11 cellular contexts compared by ENCODE assay signal in genomic region chr12:86137936-86138335, GRCh38.
DNase-seq lines count a peak whose midpoint lies in the region; ATAC-seq, FAIRE-seq and TF ChIP-seq lines count a peak whose summit lies in the region.
"Had no signal": no experiment of that assay in that cellular context is flagged by ENCODE, and none has a peak within 500 bp of the region (broad histone marks: within the 10 kb centered on the region; RNA-seq: fewer than 3 reads in every experiment).

No MANE protein-coding gene starts in this region.

- H2BK120ac ChIP-seq in IMR-90 (ENCODE audit: low read depth, low read length) = no peak overlapping the region

- H3K27ac Mint-ChIP-seq in immature natural killer cell = no peak overlapping the region

- H3K27me3 ChIP-seq in ACC112 (ENCODE audit: insufficient read depth, low read length) = no peaks in the 10 kb centered on the region
- H3K27me3 ChIP-seq in IMR-90 (ENCODE audit: control insufficient read depth, insufficient read depth, low read length) = no peaks in the 10 kb centered on the region
- H3K27me3 ChIP-seq in mammary epithelial cell (ENCODE audit: insufficient read depth, low read length) = no peaks in the 10 kb centered on the region
- no peaks in the 10 kb centered on the region for H3K27me3 ChIP-seq in kidney epithelial cell (ENCODE audit: control insufficient read depth, insufficient read depth, low read length)

- no peak overlapping the region for H2BK5ac ChIP-seq in IMR-90 (ENCODE audit: low read depth, low read length, poor library complexity, severe bottlenecking)

- H3K4me3 Mint-ChIP-seq in immature natural killer cell = no peak overlapping the region

- no peak for TF ChIP-seq POLR2A in IMR-90 (IDR thresholded peaks at IDR 0.05; ENCODE audit: low read depth, low read length)
- TF ChIP-seq POLR2A in GM12892 (IDR thresholded peaks at IDR 0.05; ENCODE audit: low read depth, low read length) = no peak

- TF ChIP-seq CTCF in IMR-90 (conservative IDR thresholded peaks at IDR 0.05; ENCODE audit: low read depth, low read length) (no peak), mammary epithelial cell (conservative IDR thresholded peaks at IDR 0.05 in 1 of 2, IDR thresholded peaks at IDR 0.05 in 1 of 2; ENCODE audit: extremely low read depth in 1 of 2, insufficient read depth in 1 of 2, low read depth in 1 of 2, low read length in 2 of 2) (no peak), kidney epithelial cell (IDR thresholded peaks at IDR 0.05; ENCODE audit: insufficient read depth, low read length, poor library complexity, severe bottlenecking) (no peak)

- intact Hi-C loops in IMR-90 (cut with micrococcal nuclease) (no loop called here), mammary epithelial cell (cut with micrococcal nuclease) (no loop called here)

- H2AFZ ChIP-seq in ACC112 (ENCODE audit: low read length, unreplicated experiment) = no peak overlapping the region
- no peak overlapping the region for H2AFZ ChIP-seq in IMR-90 (replicated peaks; ENCODE audit: low read length, poor library complexity)
- H2AFZ ChIP-seq in mammary epithelial cell (ENCODE audit: low read depth, low read length) = peak overlapping the region; percentile 28

- peak overlapping the region in 1 of 2 experiments; percentile 26; a peak in 1 of 4 replicates for H4K8ac ChIP-seq in IMR-90 (ENCODE audit: low read depth in 2 of 2, low read length in 2 of 2)

- no peak overlapping the region for H3K23ac ChIP-seq in IMR-90 (ENCODE audit: low read depth, low read length)

- H3K4me2 ChIP-seq in IMR-90 (ENCODE audit: low read depth, low read length) (peak overlapping the region; percentile 27; the same call in 1 of the 2 replicates), mammary epithelial cell (ENCODE audit: insufficient read depth, low read depth, low read length) (peak overlapping the region; percentile 29)

- H3K18ac ChIP-seq in IMR-90 (ENCODE audit: low read depth, low read length) = no peak overlapping the region

- FAIRE-seq in GM12892 (lab: Jason Lieb, UNC) = no peak

- CTCF ChIA-PET in IMR-90 (lab: Yijun Ruan, JAX) = interaction anchor here (0.6 kb wide), 1 partner anchor 115 kb away, joined by 3 read pairs; no protein-coding TSS in a partner anchor
- CTCF ChIA-PET in mammary epithelial cell (lab: Charles Lee; ENCODE audit: low non-redundant PET) = no interaction called here

- in situ Hi-C loops in IMR-90 (cut with MboI; ENCODE audit: low sequenced_read_pairs) = no loop called here
- in situ Hi-C loops in mammary epithelial cell (cut with MboI; ENCODE audit: low sequenced_read_pairs in 2 of 2) = no loop called here

- no peaks in the 10 kb centered on the region for H3K36me3 Mint-ChIP-seq in immature natural killer cell

- no peak overlapping the region for H2AK9ac ChIP-seq in IMR-90 (replicated peaks; ENCODE audit: low read depth, low read length, poor library complexity)

- no peak for TF ChIP-seq RAD21 in IMR-90 (IDR thresholded peaks at IDR 0.05; ENCODE audit: low read length)

- H3K4me3 ChIP-seq in ACC112 (ENCODE audit: low read depth, low read length) (no peak overlapping the region), IMR-90 (ENCODE audit: insufficient read depth, low read depth, low read length) (no peak overlapping the region), mammary epithelial cell (replicated peaks in 1 of 3; ENCODE audit: insufficient read depth in 1 of 3, low read depth in 2 of 3, low read length in 3 of 3) (no peak overlapping the region), kidney epithelial cell (ENCODE audit: low read depth, low read length) (no peak overlapping the region)

- no peak overlapping the region for H3K14ac ChIP-seq in IMR-90 (replicated peaks; ENCODE audit: low read depth, low read length)

- H3K56ac ChIP-seq in IMR-90 (ENCODE audit: extremely low read depth, insufficient read depth, low read length) = no peak overlapping the region

- no peak overlapping the region for H2BK20ac ChIP-seq in IMR-90 (ENCODE audit: low read depth, low read length)

- no peak overlapping the region for H3K4ac ChIP-seq in IMR-90 (ENCODE audit: low read depth, low read length)

- 0 out of 2 replicates have a peak, but pooled peaks cover 3% of the 10 kb centered on the region for H3K9me1 ChIP-seq in IMR-90 (ENCODE audit: insufficient read depth, low read length)

- no peak overlapping the region for H4K5ac ChIP-seq in IMR-90 (ENCODE audit: low read depth, low read length)

- H3K9ac ChIP-seq in IMR-90 (ENCODE audit: low read depth, low read length) = no peak overlapping the region
- no peak overlapping the region for H3K9ac ChIP-seq in mammary epithelial cell (ENCODE audit: insufficient read depth, low read length)

- no peaks in the 10 kb centered on the region for H3K4me1 Mint-ChIP-seq in immature natural killer cell

- no peak overlapping the region for H2AK5ac ChIP-seq in IMR-90 (ENCODE audit: low read depth, low read length)

- dilution Hi-C loops in IMR-90 (cut with HindIII; ENCODE audit: low sequenced_read_pairs, unreplicated experiment) (no loop called here), mammary epithelial cell (cut with HindIII; ENCODE audit: low sequenced_read_pairs) (no loop called here)

- peak overlapping the region; percentile 45 for H3K27ac ChIP-seq in ACC112 (ENCODE audit: low read depth, low read length)
- no peak overlapping the region for H3K27ac ChIP-seq in IMR-90 (ENCODE audit: insufficient read depth, low read length)
- H3K27ac ChIP-seq in mammary epithelial cell (ENCODE audit: insufficient read depth, low read depth, low read length) = peak overlapping the region; percentile 33
- no peak overlapping the region for H3K27ac ChIP-seq in substantia nigra (ENCODE audit: low read depth, low read length, poor library complexity, severe bottlenecking)

- H3K79me1 ChIP-seq in IMR-90 (ENCODE audit: low read depth in 1 of 2, low read length in 2 of 2) = no peaks in the 10 kb centered on the region

- POLR2A ChIA-PET in IMR-90 (lab: Charles Lee; ENCODE audit: unreplicated experiment) = no interaction called here

- peaks cover 1 to 34% (median 8%) of the 10 kb centered on the region in 6 donors for H3K9me3 Mint-ChIP-seq in immature natural killer cell

- H3K4me1 ChIP-seq in ACC112 (ENCODE audit: control insufficient read depth, insufficient read depth, low read length, unreplicated experiment) = peaks cover 15% of the 10 kb centered on the region
- H3K4me1 ChIP-seq in IMR-90 (ENCODE audit: control insufficient read depth, insufficient read depth, low read length) = no peaks in the 10 kb centered on the region; the same call in 1 of the 2 replicates
- H3K4me1 ChIP-seq in mammary epithelial cell (ENCODE audit: insufficient read depth, low read length) = peaks cover 12% of the 10 kb centered on the region

- no peak overlapping the region for H2BK15ac ChIP-seq in IMR-90 (ENCODE audit: low read depth, low read length)

- H4K20me1 ChIP-seq in IMR-90 (ENCODE audit: insufficient read depth, low read length) (no peaks in the 10 kb centered on the region), mammary epithelial cell (ENCODE audit: insufficient read depth, low read length) (no peaks in the 10 kb centered on the region)

- no peaks in the 10 kb centered on the region for H3K79me2 ChIP-seq in ACC112 (ENCODE audit: control insufficient read depth, insufficient read depth, low read length, unreplicated experiment)
- H3K79me2 ChIP-seq in mammary epithelial cell (ENCODE audit: insufficient read depth, low read length) = no peaks in the 10 kb centered on the region

- H3K36me3 ChIP-seq in ACC112 (ENCODE audit: insufficient read depth, low read length) (no peaks in the 10 kb centered on the region), IMR-90 (ENCODE audit: control insufficient read depth, insufficient read depth, low read length) (no peaks in the 10 kb centered on the region), mammary epithelial cell (ENCODE audit: insufficient read depth, low read length) (no peaks in the 10 kb centered on the region), kidney epithelial cell (ENCODE audit: control insufficient read depth, insufficient read depth, low read length) (no peaks in the 10 kb centered on the region)

- no peak overlapping the region for H4K91ac ChIP-seq in IMR-90 (ENCODE audit: insufficient read depth, low read depth, low read length)

- ATAC-seq in IMR-90 (ENCODE audit: low read depth) = peak; percentile 75
- ATAC-seq: Panc1 had no signal

- peaks cover 0 to 2% (median 2%) of the 10 kb centered on the region in 3 donors for H3K27me3 Mint-ChIP-seq in immature natural killer cell (ENCODE audit: low read depth in 3 of 3)

- DNase-seq in IMR-90 = peak; percentile 73
- DNase-seq in mammary epithelial cell = peak; percentile 77
- peak; percentile 56 for DNase-seq in kidney epithelial cell (ENCODE audit: low read depth)
- DNase-seq in GM12892 (ENCODE audit: insufficient read length) = no peak
- no peak for DNase-seq in substantia nigra (lab: John Stamatoyannopoulos, UW)
- DNase-seq in immature natural killer cell = no peak
- DNase-seq in NCI-H524 treated with DMSO at 0.1 percent for 48 hours (lab: John Stamatoyannopoulos, UW) = no peak
- DNase-seq: DMS 273 treated with DMSO at 0.1 percent for 48 hours, NCI-H446 had no signal

- WGBS in IMR-90 (ENCODE audit: extremely low coverage in 2 of 2, insufficient read length in 1 of 2), 2 experiments = 25% methylated on average over 2 of the region's 2 CpGs; no CpG with 5 or more reads in 1 of the 2 experiments
- 28% methylated on average over 2 of the region's 2 CpGs for WGBS in mammary epithelial cell (ENCODE audit: low coverage, missing lambda C conversion rate)

- H3K9me3 ChIP-seq in IMR-90 (ENCODE audit: control insufficient read depth, insufficient read depth, low read length) (no peaks in the 10 kb centered on the region), mammary epithelial cell (replicated peaks; ENCODE audit: insufficient read depth, low read length) (no peaks in the 10 kb centered on the region)

- BruUV-seq in IMR-90 (replicated peaks; lab: Mats Ljungman, UMichigan) = no TSS peak
- BruUV-seq in mammary epithelial cell (replicated peaks; lab: Mats Ljungman, UMichigan) = no TSS peak

TF ChIP-seq in IMR-90, 13 proteins besides CTCF, POLR2A, EP300 and RAD21 (continues in another document):
- TF ChIP-seq MAZ (IDR thresholded peaks at IDR 0.05; ENCODE audit: borderline replicate concordance, low read depth, low read length) (no peak), CEBPB (IDR thresholded peaks at IDR 0.05; ENCODE audit: low read depth, low read length) (peak; percentile 40; the same call in 1 of the 2 replicates), MAFK (IDR thresholded peaks at IDR 0.05; ENCODE audit: low read depth, low read length) (no peak), RCOR1 (IDR thresholded peaks at IDR 0.05; ENCODE audit: insufficient replicate concordance, low read length) (no peak), SMC3 (IDR thresholded peaks at IDR 0.05; ENCODE audit: low read depth, low read length) (no peak)

Comparison
In these comparisons a context has a peak if more than half of its experiments do, and no peak if none do; other contexts are left out.
1. H3K27ac ChIP-seq: peak in ACC112 (single experiment) and mammary epithelial cell (single experiment); none in IMR-90 (single experiment) and substantia nigra (single experiment).
2. DNase-seq: peak in IMR-90 (single experiment), mammary epithelial cell (single experiment) and kidney epithelial cell (single experiment); none in GM12892 (single experiment), substantia nigra (0 of 49), immature natural killer cell (0 of 3) and NCI-H524 treated with DMSO at 0.1 percent for 48 hours (single experiment).